11 cellular contexts compared by ENCODE assay signal in genomic region chr2:232928564-232929302, GRCh38. TPM values are rescaled to one million over a fixed set of nuclear protein-coding genes. Genes with fewer than 3 reads are reported as not detected.
DNase-seq lines count a peak whose midpoint lies in the region; ATAC-seq, FAIRE-seq and TF ChIP-seq lines count a peak whose summit lies in the region.
"Had no signal": no experiment of that assay in that cellular context is flagged by ENCODE, and none has a peak within 500 bp of the region (broad histone marks: within the 10 kb centered on the region; RNA-seq: fewer than 3 reads in every experiment).

No MANE protein-coding gene starts in this region.

- H3K36me3 ChIP-seq in cardiac muscle cell, result no peaks in the 10 kb centered on the region
- H3K36me3 ChIP-seq: adrenal gland; BLaER1 treated with 17β-estradiol and CSF1 and Interleukin-3, amounts not matched to agents 10 nM and 100 nM had no signal

- peaks cover 69% of the 10 kb centered on the region for H3K27me3 ChIP-seq in cardiac muscle cell

- H3K4me3 Mint-ChIP-seq in memory B cell, result peak overlapping the region; percentile 67
- H3K4me3 Mint-ChIP-seq in type B pancreatic cell, result peak overlapping the region; percentile 87

- no peak for TF ChIP-seq POLR2A in GM12892 (IDR thresholded peaks at IDR 0.05; ENCODE audit: low read depth, low read length)

- no peaks in the 10 kb centered on the region for H3K9me3 Mint-ChIP-seq in memory B cell
- H3K9me3 Mint-ChIP-seq in type B pancreatic cell, result no peaks in the 10 kb centered on the region

- DNase-seq in cardiac muscle cell (ENCODE audit: low read depth in 1 of 2, low spot score in 1 of 2), result no peak
- DNase-seq in left ventricle myocardium superior, result no peak
- DNase-seq in astrocyte of the cerebellum (ENCODE audit: low read depth), result no peak
- no peak for DNase-seq in memory B cell (ENCODE audit: low spot score in 2 of 2)
- no peak for DNase-seq in type B pancreatic cell (ENCODE audit: extremely low spot score, unreplicated experiment)
- DNase-seq in NOMO-1 (lab: John Stamatoyannopoulos, UW; ENCODE audit: unreplicated experiment in 2 of 2), result no peak
- no peak for DNase-seq in GM12892 (ENCODE audit: insufficient read length)
- DNase-seq: adrenal gland had no signal

- ATAC-seq in left ventricle myocardium superior (no peak), memory B cell (ENCODE audit: low read depth) (no peak), GM19328 (IDR thresholded peaks at IDR 0.05; ENCODE audit: unreplicated experiment) (no peak)

- peak overlapping the region; percentile 36 for H3K4me3 ChIP-seq in cardiac muscle cell
- peak overlapping the region; percentile 31 for H3K4me3 ChIP-seq in astrocyte of the cerebellum (ENCODE audit: low read depth, low read length)
- H3K4me3 ChIP-seq: BLaER1 treated with 17β-estradiol and CSF1 and Interleukin-3, amounts not matched to agents 10 nM and 100 nM had no signal

- H3K9me3 ChIP-seq in cardiac muscle cell (ENCODE audit: low read depth), result no peaks in the 10 kb centered on the region
- H3K9me3 ChIP-seq: adrenal gland had no signal

- H3K27ac Mint-ChIP-seq in memory B cell (no peak overlapping the region), type B pancreatic cell (peak overlapping the region; percentile 66)

- FAIRE-seq in GM12892 (lab: Jason Lieb, UNC), result no peak

- H3K4me1 Mint-ChIP-seq in memory B cell (peaks cover 3% of the 10 kb centered on the region), type B pancreatic cell (ENCODE audit: unreplicated experiment) (peaks cover 12% of the 10 kb centered on the region)

- peaks cover 16% of the 10 kb centered on the region for H3K4me1 ChIP-seq in cardiac muscle cell (ENCODE audit: low read depth)
- H3K4me1 ChIP-seq: BLaER1 treated with 17β-estradiol and CSF1 and Interleukin-3, amounts not matched to agents 10 nM and 100 nM; foreskin keratinocyte had no signal

- intact Hi-C loops in left ventricle myocardium superior (cut with micrococcal nuclease), result no loop called here

- in situ Hi-C loops in astrocyte of the cerebellum (cut with HindIII; ENCODE audit: low sequenced_read_pairs), result loop anchor here (5.0 kb wide), 1 partner anchor 69 kb away; no protein-coding TSS in a partner anchor

- TF ChIP-seq CTCF in cardiac muscle cell (IDR thresholded peaks at IDR 0.05; ENCODE audit: low read depth, low read length) (no peak), astrocyte of the cerebellum (IDR thresholded peaks at IDR 0.05; ENCODE audit: low read depth, low read length, missing control alignments) (no peak), type B pancreatic cell (conservative IDR thresholded peaks at IDR 0.05) (no peak)

- H3K27me3 Mint-ChIP-seq in memory B cell (peaks cover 24% of the 10 kb centered on the region), type B pancreatic cell (peaks cover 75% of the 10 kb centered on the region)

- H3K36me3 Mint-ChIP-seq in memory B cell (no peaks in the 10 kb centered on the region), type B pancreatic cell (peaks cover 11% of the 10 kb centered on the region)

- H3K27ac ChIP-seq in cardiac muscle cell, result no peak overlapping the region
- H3K27ac ChIP-seq: adrenal gland; BLaER1 treated with 17β-estradiol and CSF1 and Interleukin-3, amounts not matched to agents 10 nM and 100 nM; foreskin keratinocyte had no signal

RNA-seq across cellular contexts. Expression of gene SNORC, which starts 58.7 kb away (rescaled TPM):
- total RNA-seq in cardiac muscle cell, result 3.8 and 13.1 TPM in 2 replicates
- polyA plus RNA-seq in cardiac muscle cell, result 1.2 and 2.3 TPM in 2 replicates
- total RNA-seq in left ventricle myocardium superior, result 1.3 TPM
- 7.1 and 28.9 TPM in 2 replicates for total RNA-seq in type B pancreatic cell (ENCODE audit: low replicate concordance)
- polyA plus RNA-seq in GM12892 (2012; ENCODE audit: missing spikeins), result not detected
